ENCODE assay signal across 9 cellular contexts in the genomic region with DNA sequence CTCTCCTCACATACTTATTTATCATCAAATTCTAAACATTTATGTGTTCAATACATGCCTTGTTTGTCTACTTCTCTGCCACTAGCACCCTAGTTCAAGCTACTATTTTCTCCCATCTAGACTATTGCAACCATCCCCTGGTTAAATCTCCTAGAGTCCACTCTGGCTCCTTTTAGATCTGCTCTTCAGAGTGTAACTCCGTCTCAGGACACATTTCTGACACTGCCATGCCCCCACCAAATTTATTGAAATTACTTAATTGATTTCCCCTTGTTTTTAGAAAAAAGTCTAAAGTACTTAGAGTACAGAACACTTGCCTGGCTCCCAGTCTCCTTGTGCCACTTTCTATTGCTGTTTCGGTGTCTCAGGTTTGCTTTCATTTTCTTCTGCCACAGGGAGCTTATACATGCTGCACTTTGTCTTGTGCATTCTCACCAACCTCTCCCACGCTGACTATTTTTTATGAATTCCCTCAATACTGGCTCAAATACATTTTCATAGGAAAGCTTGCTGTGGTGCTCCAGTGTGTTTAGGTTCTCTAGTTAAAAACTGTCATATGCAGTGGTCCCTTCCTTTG.
DNase-seq lines count a peak whose midpoint lies in the region; ATAC-seq, FAIRE-seq and TF ChIP-seq lines count a peak whose summit lies in the region.
"Had no signal": no experiment of that assay in that cellular context is flagged by ENCODE, and none has a peak within 500 bp of the region (broad histone marks: within the 10 kb centered on the region; RNA-seq: fewer than 3 reads in every experiment).

No MANE protein-coding gene starts in this region.

- H3K4me1 Mint-ChIP-seq in activated naive CD4-positive, alpha-beta T cell treated with anti-CD3 and anti-CD28 coated beads for 36 hours (ENCODE audit: low read depth): no peaks in the 10 kb centered on the region

- H2AFZ ChIP-seq in HepG2 (ENCODE audit: low read length): no peak overlapping the region
- no peak overlapping the region for H2AFZ ChIP-seq in Karpas-422 (ENCODE audit: low read length)

- CTCF ChIA-PET in HepG2 (lab: Yijun Ruan, JAX; ENCODE audit: low intra/inter-chr PET ratio, low total read pairs): no interaction called here
- CTCF ChIA-PET in activated naive CD4-positive, alpha-beta T cell treated with anti-CD3 and anti-CD28 coated beads for 36 hours (lab: Charles Lee): no interaction called here

- POLR2A ChIA-PET in HepG2 (lab: Yijun Ruan, JAX): no interaction called here

- TF ChIP-seq CTCF in HepG2 (CRISPR knock-in tag; IDR thresholded peaks at IDR 0.05): no peak

- no peak for TF ChIP-seq RAD21 in HepG2 (CRISPR knock-in tag; IDR thresholded peaks at IDR 0.05)

- H3K36me3 ChIP-seq in HepG2 (replicated peaks in 1 of 2; ENCODE audit: control insufficient read depth in 1 of 2, insufficient read depth in 2 of 2, low read length in 2 of 2) (no peaks in the 10 kb centered on the region), Karpas-422 (ENCODE audit: insufficient read depth, low read length) (no peaks in the 10 kb centered on the region)

- 13% methylated on average over 3 of the region's 3 CpGs for WGBS in HepG2 (ENCODE audit: low lambda C conversion rate)

- no TSS peak for BruUV-seq in HepG2 (replicated peaks; lab: Mats Ljungman, UMichigan)

- H3K27me3 ChIP-seq in HepG2 (ENCODE audit: control insufficient read depth in 1 of 2, insufficient read depth in 2 of 2, low read length in 2 of 2): no peaks in the 10 kb centered on the region; a peak in 1 of 5 replicates
- no peaks in the 10 kb centered on the region for H3K27me3 ChIP-seq in Karpas-422 (ENCODE audit: low read length)

- H3K4me3 Mint-ChIP-seq in activated naive CD4-positive, alpha-beta T cell treated with anti-CD3 and anti-CD28 coated beads for 36 hours: no peak overlapping the region
- H3K4me3 Mint-ChIP-seq: HFFc6 had no signal

- no peaks in the 10 kb centered on the region for H3K36me3 Mint-ChIP-seq in activated naive CD4-positive, alpha-beta T cell treated with anti-CD3 and anti-CD28 coated beads for 36 hours (ENCODE audit: low read depth)

- in situ Hi-C loops in HepG2 (cut with HindIII; ENCODE audit: extremely low pct_ligation_motif_present, low pct_unique_long_range_greater_than_20kb): loop anchor here (25.0 kb wide), 1 partner anchor 877 kb away; no protein-coding TSS in a partner anchor

- no peak for TF ChIP-seq EP300 in HepG2 (IDR thresholded peaks at IDR 0.05; ENCODE audit: low read depth in 2 of 2, low read length in 2 of 2)
- TF ChIP-seq EP300 in HepG2 (CRISPR knock-in tag; IDR thresholded peaks at IDR 0.05; ENCODE audit: borderline replicate concordance): no peak

- peak; percentile 84 for ATAC-seq in GM18861 (IDR thresholded peaks at IDR 0.05; ENCODE audit: unreplicated experiment)
- peak; percentile 95 for ATAC-seq in HG02571 (IDR thresholded peaks at IDR 0.05; ENCODE audit: unreplicated experiment)
- peak; percentile 54 for ATAC-seq in HG03575 (IDR thresholded peaks at IDR 0.05; ENCODE audit: extremely low read depth, insufficient number of reproducible peaks, low FRiP score, unreplicated experiment)
- ATAC-seq in HepG2: no peak

- TF ChIP-seq POLR2A in HepG2 (IDR thresholded peaks at IDR 0.05; ENCODE audit: insufficient read depth in 1 of 2, low read depth in 2 of 2, low read length in 2 of 2): no peak

- H4K20me1 ChIP-seq in HepG2 (ENCODE audit: insufficient read depth, low read length) (no peaks in the 10 kb centered on the region), Karpas-422 (ENCODE audit: insufficient read depth, low read depth, low read length) (no peaks in the 10 kb centered on the region)

- no peaks in the 10 kb centered on the region for H3K4me1 ChIP-seq in HepG2 (ENCODE audit: insufficient read depth, low read length)
- H3K4me1 ChIP-seq in Karpas-422 (ENCODE audit: low read length): no peaks in the 10 kb centered on the region

- H3K79me2 ChIP-seq in HepG2 (ENCODE audit: insufficient read depth, low read length) (no peaks in the 10 kb centered on the region), Karpas-422 (ENCODE audit: low read length) (no peaks in the 10 kb centered on the region)

- intact Hi-C loops in HepG2 (cut with micrococcal nuclease; ENCODE audit: unreplicated experiment): no loop called here
- intact Hi-C loops in activated naive CD4-positive, alpha-beta T cell treated with anti-CD3 and anti-CD28 coated beads for 36 hours (cut with micrococcal nuclease): no loop called here

- H3K27ac ChIP-seq in HepG2 (ENCODE audit: extremely low read length, insufficient read depth, low read length) (no peak overlapping the region), Karpas-422 (ENCODE audit: low read length) (no peak overlapping the region)

- DNase-seq in HepG2 (ENCODE audit: low spot score) (no peak), HuH-7.5 (ENCODE audit: low spot score) (no peak), iPS-NIHi11 (ENCODE audit: low spot score) (no peak), Karpas-422 (no peak)
- DNase-seq in activated naive CD4-positive, alpha-beta T cell treated with anti-CD3 and anti-CD28 coated beads for 36 hours: no peak
- DNase-seq: HFFc6 had no signal

- H3K9me3 Mint-ChIP-seq in activated naive CD4-positive, alpha-beta T cell treated with anti-CD3 and anti-CD28 coated beads for 36 hours: no peaks in the 10 kb centered on the region

- no peak overlapping the region for H3K27ac Mint-ChIP-seq in activated naive CD4-positive, alpha-beta T cell treated with anti-CD3 and anti-CD28 coated beads for 36 hours
- H3K27ac Mint-ChIP-seq: HFFc6 had no signal

- H3K4me3 ChIP-seq in HepG2 (replicated peaks in 1 of 3; ENCODE audit: insufficient read depth in 1 of 3, low read depth in 2 of 3, low read length in 3 of 3) (no peak overlapping the region), Karpas-422 (ENCODE audit: low read length) (no peak overlapping the region)

- no peak overlapping the region for H3K9ac ChIP-seq in HepG2 (ENCODE audit: insufficient read depth, low read depth, low read length)
- no peak overlapping the region for H3K9ac ChIP-seq in Karpas-422 (ENCODE audit: low read length)

- no peaks in the 10 kb centered on the region for H3K9me3 ChIP-seq in HepG2 (ENCODE audit: low read length)
- H3K9me3 ChIP-seq in Karpas-422 (ENCODE audit: low read length): no peaks in the 10 kb centered on the region

- FAIRE-seq in HepG2 (lab: Jason Lieb, UNC): no peak

- peaks cover 4% of the 10 kb centered on the region; the same call in 1 of the 2 replicates for H3K9me2 ChIP-seq in Karpas-422 (replicated peaks; ENCODE audit: insufficient read depth, low read length)

- no peaks in the 10 kb centered on the region for H3K27me3 Mint-ChIP-seq in activated naive CD4-positive, alpha-beta T cell treated with anti-CD3 and anti-CD28 coated beads for 36 hours (ENCODE audit: low read depth)

- H3K4me2 ChIP-seq in HepG2 (ENCODE audit: low read depth, low read length) (peak overlapping the region; percentile 8; the same call in 1 of the 2 replicates), Karpas-422 (ENCODE audit: low read depth, low read length, poor library complexity, severe bottlenecking) (no peak overlapping the region)

TF ChIP-seq in HepG2, 621 proteins besides CTCF, POLR2A, EP300 and RAD21:
- TF ChIP-seq ZNF234 (CRISPR knock-in tag; conservative IDR thresholded peaks at IDR 0.05) (no peak), GABPA (IDR thresholded peaks at IDR 0.05; ENCODE audit: low read depth, low read length) (no peak), GABPA (CRISPR knock-in tag; IDR thresholded peaks at IDR 0.05; ENCODE audit: low read depth) (no peak)
- TF ChIP-seq, protein P1, sequence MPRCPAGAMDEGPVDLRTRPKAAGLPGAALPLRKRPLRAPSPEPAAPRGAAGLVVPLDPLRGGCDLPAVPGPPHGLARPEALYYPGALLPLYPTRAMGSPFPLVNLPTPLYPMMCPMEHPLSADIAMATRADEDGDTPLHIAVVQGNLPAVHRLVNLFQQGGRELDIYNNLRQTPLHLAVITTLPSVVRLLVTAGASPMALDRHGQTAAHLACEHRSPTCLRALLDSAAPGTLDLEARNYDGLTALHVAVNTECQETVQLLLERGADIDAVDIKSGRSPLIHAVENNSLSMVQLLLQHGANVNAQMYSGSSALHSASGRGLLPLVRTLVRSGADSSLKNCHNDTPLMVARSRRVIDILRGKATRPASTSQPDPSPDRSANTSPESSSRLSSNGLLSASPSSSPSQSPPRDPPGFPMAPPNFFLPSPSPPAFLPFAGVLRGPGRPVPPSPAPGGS (CRISPR knock-in tag; IDR thresholded peaks at IDR 0.05): no peak
- TF ChIP-seq, protein P2, sequence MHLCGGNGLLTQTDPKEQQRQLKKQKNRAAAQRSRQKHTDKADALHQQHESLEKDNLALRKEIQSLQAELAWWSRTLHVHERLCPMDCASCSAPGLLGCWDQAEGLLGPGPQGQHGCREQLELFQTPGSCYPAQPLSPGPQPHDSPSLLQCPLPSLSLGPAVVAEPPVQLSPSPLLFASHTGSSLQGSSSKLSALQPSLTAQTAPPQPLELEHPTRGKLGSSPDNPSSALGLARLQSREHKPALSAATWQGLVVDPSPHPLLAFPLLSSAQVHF (CRISPR knock-in tag; IDR thresholded peaks at IDR 0.05): no peak
